Comparison of ENCODE assay signal across 8 cellular contexts in the genomic region with DNA sequence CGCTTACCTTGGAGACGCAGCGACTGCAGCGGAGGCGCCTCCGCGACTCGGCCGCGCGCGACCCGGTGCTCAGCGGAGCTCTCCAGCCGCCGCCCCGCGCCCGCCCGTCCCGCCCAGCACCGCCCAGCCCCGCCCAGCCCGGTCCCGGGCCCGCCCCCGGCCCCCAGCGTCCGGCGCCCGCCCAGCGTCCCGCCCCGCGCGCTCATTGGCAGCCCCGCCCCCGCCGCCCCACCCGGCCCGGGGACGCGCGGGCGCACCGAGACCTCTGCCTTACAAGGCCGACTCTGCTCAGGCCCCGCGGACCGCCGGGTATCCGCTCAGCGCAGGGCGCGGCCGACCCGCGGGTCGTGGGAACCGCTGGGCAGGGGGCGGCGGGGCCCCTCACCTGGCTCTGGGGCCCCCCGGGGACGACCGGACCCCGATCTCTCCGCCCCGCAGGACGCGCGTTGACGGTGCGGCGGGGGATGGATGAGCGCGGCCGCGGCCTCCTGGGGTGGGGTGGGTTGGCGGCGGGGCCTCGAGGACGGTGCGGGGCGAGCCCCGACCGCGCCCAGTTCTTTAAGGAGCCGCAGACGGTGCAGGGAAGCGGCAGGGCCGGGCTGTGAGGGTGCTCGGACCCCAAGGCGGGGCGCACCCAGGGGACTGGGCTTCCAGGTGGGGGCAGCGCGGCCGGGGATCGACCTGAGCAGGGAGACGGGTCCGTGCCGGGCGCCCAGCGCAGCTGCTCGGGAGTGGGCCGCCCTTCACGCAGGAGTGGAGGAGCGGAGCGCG. TPM values are rescaled to one million over a fixed set of nuclear protein-coding genes. Genes with fewer than 3 reads are reported as not detected.
A peak's percentile ranks its signal among the peaks of the same experiment; 100 is the strongest.
DNase-seq lines count a peak whose midpoint lies in the region; ATAC-seq and TF ChIP-seq lines count a peak whose summit lies in the region.
"Not testable (repeated sequence)": the region's sequence is repeated elsewhere in the genome, so short reads cannot be mapped to it uniquely, and the experiment has no call there.

A gene (minus strand): TSS at position 82 of the 771 bp plus-strand sequence. CDS start 15,292 bp downstream, outside the sequence.

- H3K27me3 Mint-ChIP-seq in activated T-helper 17 cell treated with anti-CD3 and anti-CD28 coated beads, Interleukin-2, amount 50 U/mL, for 72 hours, result not testable (repeated sequence)

- 0% methylated on average over 3 of the region's 109 CpGs; no CpG with 5 or more reads in 1 of the 2 donors for WGBS in esophagus squamous epithelium, 2 donors

- not testable (repeated sequence) for H3K4me1 Mint-ChIP-seq in activated T-helper 17 cell treated with anti-CD3 and anti-CD28 coated beads, Interleukin-2, amount 50 U/mL, for 72 hours

- not testable (repeated sequence) for H3K36me3 ChIP-seq in esophagus squamous epithelium; mucosa of rectum (ENCODE audit: control insufficient read depth in 2 of 2, insufficient read depth in 2 of 2, low read length in 2 of 2)

- H3K9ac ChIP-seq in mucosa of rectum (ENCODE audit: low read depth in 1 of 2, low read length in 2 of 2), result peak within 1 kb of the TSS in 1 of 2 donors; percentile 86

- not testable (repeated sequence) for H3K36me3 Mint-ChIP-seq in activated T-helper 17 cell treated with anti-CD3 and anti-CD28 coated beads, Interleukin-2, amount 50 U/mL, for 72 hours (ENCODE audit: low read depth)

- not testable (repeated sequence) for H3K27ac Mint-ChIP-seq in activated T-helper 17 cell treated with anti-CD3 and anti-CD28 coated beads, Interleukin-2, amount 50 U/mL, for 72 hours

- peak in 3 of 4 donors; percentile 46 to 85 (median 61) for TF ChIP-seq POLR2A in esophagus squamous epithelium (IDR thresholded peaks at IDR 0.05)

- peak within 1 kb of the TSS; percentile 38 for H3K4me3 Mint-ChIP-seq in activated T-helper 17 cell treated with anti-CD3 and anti-CD28 coated beads, Interleukin-2, amount 50 U/mL, for 72 hours

- peak; percentile 79 for ATAC-seq in GM21526 (IDR thresholded peaks at IDR 0.05; ENCODE audit: low FRiP score, unreplicated experiment)
- peak; percentile 92 for ATAC-seq in activated T-helper 17 cell treated with anti-CD3 and anti-CD28 coated beads, Interleukin-2, amount 50 U/mL, for 72 hours (replicated peaks)

- not testable (repeated sequence) for H3K9me3 ChIP-seq in esophagus squamous epithelium; mucosa of rectum (ENCODE audit: control insufficient read depth in 2 of 2, low read length in 2 of 2)

- intact Hi-C loops in esophagus squamous epithelium (cut with DNase I), result not testable (repeated sequence)

- H3K4me1 ChIP-seq in esophagus squamous epithelium, result peaks cover 0 to 11% (median 3%) of the 10 kb centered on the region in 3 donors
- not testable (repeated sequence) for H3K4me1 ChIP-seq in mucosa of rectum (ENCODE audit: control insufficient read depth in 2 of 2, insufficient read depth in 2 of 2, low read length in 2 of 2)

- H3K27ac ChIP-seq in esophagus squamous epithelium (peak within 1 kb of the TSS; percentile 51 to 88 (median 76)), mucosa of rectum (ENCODE audit: low read depth in 2 of 2, low read length in 2 of 2) (peak within 1 kb of the TSS; percentile 43 to 80)

- H3K4me3 ChIP-seq in esophagus squamous epithelium (peak within 1 kb of the TSS; percentile 48 to 93 (median 61)), mucosa of rectum (ENCODE audit: low read length in 2 of 2) (peak within 1 kb of the TSS; percentile 62 to 89)

- H3K9me3 Mint-ChIP-seq in activated T-helper 17 cell treated with anti-CD3 and anti-CD28 coated beads, Interleukin-2, amount 50 U/mL, for 72 hours, result not testable (repeated sequence)

- DNase-seq in COLO668 (lab: John Stamatoyannopoulos, UW; ENCODE audit: unreplicated experiment) (peak; percentile 87), HuH-7.5 (ENCODE audit: low spot score) (peak; percentile 77), RPMI8226 (peak; percentile 94), esophagus squamous epithelium (lab: John Stamatoyannopoulos, UW) (peak; percentile 49)
- peak; percentile 55 for DNase-seq in stimulated activated CD8-positive, alpha-beta memory T cell treated with anti-CD3 and anti-CD28 coated beads, Interleukin-15, amount 100 ng/mL, for 1 hour (ENCODE audit: low read depth)

- TF ChIP-seq CTCF in esophagus squamous epithelium (IDR thresholded peaks at IDR 0.05), result peak in 1 of 6 experiments; percentile 12

- H3K27me3 ChIP-seq in esophagus squamous epithelium; mucosa of rectum (ENCODE audit: control insufficient read depth in 2 of 2, insufficient read depth in 2 of 2, low read length in 2 of 2): not testable (repeated sequence)

RNA-seq across cellular contexts. Expression of the gene that starts here (rescaled TPM):
- 1 to 10 TPM in 1 of 2 donors, under 1 TPM in 1; 0.19 to 1.4 TPM for total RNA-seq in activated T-helper 17 cell treated with anti-CD3 and anti-CD28 coated beads, Interleukin-2, amount 50 U/mL, for 72 hours
- total RNA-seq in esophagus squamous epithelium, result 1 to 10 TPM; 1.7 to 5.8 (median 5.5) TPM

Comparison
In these comparisons a context has a peak if more than half of its experiments do, and no peak if none do; other contexts are left out.
1. Peak in every context shown above with its lines: DNase-seq, ATAC-seq, H3K4me3 ChIP-seq and H3K27ac ChIP-seq.